8 cellular contexts compared by ENCODE assay signal in genomic region chr14:21846902-21847301, GRCh38.
DNase-seq lines count a peak whose midpoint lies in the region; ATAC-seq and TF ChIP-seq lines count a peak whose summit lies in the region.
"Not testable (repeated sequence)": the region's sequence is repeated elsewhere in the genome, so short reads cannot be mapped to it uniquely, and the experiment has no call there.

No MANE protein-coding gene starts in this region.

- intact Hi-C loops in activated CD8-positive, alpha-beta T cell treated with anti-CD3 and anti-CD28 coated beads for 36 hours (cut with micrococcal nuclease); mucosa of descending colon (cut with DNase I, micrococcal nuclease): not testable (repeated sequence)

- POLR2A ChIA-PET in activated CD8-positive, alpha-beta T cell treated with anti-CD3 and anti-CD28 coated beads for 36 hours (lab: Charles Lee): interaction anchor here (1.3 to 5.2 kb wide), 8 partner anchors 11 to 703 kb away, joined by 3 to 26 read pairs (median 8); no protein-coding TSS in a partner anchor

- not testable (repeated sequence) for H3K9ac ChIP-seq in KMS-11

- CTCF ChIA-PET in activated CD8-positive, alpha-beta T cell treated with anti-CD3 and anti-CD28 coated beads for 36 hours (lab: Charles Lee): interaction anchor here (0.8 to 6.2 kb wide), 11 partner anchors 8 to 156 kb away, joined by 3 to 57 read pairs (median 5); no protein-coding TSS in a partner anchor

- peak overlapping the region; percentile 50 to 83 (median 81) for H3K27ac Mint-ChIP-seq in CD4-positive, CD25-positive, alpha-beta regulatory T cell
- H3K27ac Mint-ChIP-seq in T-helper 2 cell treated with Interferon-gamma antibody and Interleukin-4, amounts not matched to agents 5 μg/mL and 100 μg/mL, for 36 hours: peak overlapping the region; percentile 90
- H3K27ac Mint-ChIP-seq in activated CD8-positive, alpha-beta T cell treated with anti-CD3 and anti-CD28 coated beads for 36 hours: peak overlapping the region; percentile 79
- peak overlapping the region; percentile 40 for H3K27ac Mint-ChIP-seq in activated T-helper 17 cell treated with anti-CD3 and anti-CD28 coated beads, Interleukin-2, amount 50 U/mL, for 72 hours
- peak overlapping the region; percentile 78 for H3K27ac Mint-ChIP-seq in activated naive CD8-positive, alpha-beta T cell treated with anti-CD3 and anti-CD28 coated beads for 36 hours

- H3K36me3 ChIP-seq in CD4-positive, CD25-positive, alpha-beta regulatory T cell (ENCODE audit: control insufficient read depth, insufficient read depth, low read length); KMS-11 (ENCODE audit: insufficient read depth); mucosa of descending colon (ENCODE audit: low read depth): not testable (repeated sequence)

- peak overlapping the region; percentile 60 for H3K27ac ChIP-seq in CD4-positive, CD25-positive, alpha-beta regulatory T cell (ENCODE audit: insufficient read depth, low read length, poor library complexity, severe bottlenecking)
- H3K27ac ChIP-seq in KMS-11: not testable (repeated sequence)

- peaks cover 66% of the 10 kb centered on the region for H3K27me3 Mint-ChIP-seq in CD4-positive, CD25-positive, alpha-beta regulatory T cell
- H3K27me3 Mint-ChIP-seq in T-helper 2 cell treated with Interferon-gamma antibody and Interleukin-4, amounts not matched to agents 5 μg/mL and 100 μg/mL, for 36 hours (ENCODE audit: low read depth): peaks cover 45% of the 10 kb centered on the region
- peaks cover 21% of the 10 kb centered on the region for H3K27me3 Mint-ChIP-seq in activated CD8-positive, alpha-beta T cell treated with anti-CD3 and anti-CD28 coated beads for 36 hours
- H3K27me3 Mint-ChIP-seq in activated T-helper 17 cell treated with anti-CD3 and anti-CD28 coated beads, Interleukin-2, amount 50 U/mL, for 72 hours: not testable (repeated sequence)
- peaks cover 32% of the 10 kb centered on the region for H3K27me3 Mint-ChIP-seq in activated naive CD8-positive, alpha-beta T cell treated with anti-CD3 and anti-CD28 coated beads for 36 hours

- not testable (repeated sequence) for H3K79me2 ChIP-seq in KMS-11 (ENCODE audit: insufficient read depth, low read depth)

- H3K27me3 ChIP-seq in CD4-positive, CD25-positive, alpha-beta regulatory T cell (ENCODE audit: control insufficient read depth, insufficient read depth, low read length); KMS-11 (ENCODE audit: insufficient read depth, low read depth): not testable (repeated sequence)

- H3K9me3 Mint-ChIP-seq in CD4-positive, CD25-positive, alpha-beta regulatory T cell; T-helper 2 cell treated with Interferon-gamma antibody and Interleukin-4, amounts not matched to agents 5 μg/mL and 100 μg/mL, for 36 hours; activated CD8-positive, alpha-beta T cell treated with anti-CD3 and anti-CD28 coated beads for 36 hours; activated T-helper 17 cell treated with anti-CD3 and anti-CD28 coated beads, Interleukin-2, amount 50 U/mL, for 72 hours; activated naive CD8-positive, alpha-beta T cell treated with anti-CD3 and anti-CD28 coated beads for 36 hours: not testable (repeated sequence)

- not testable (repeated sequence) for H3K9me3 ChIP-seq in CD4-positive, CD25-positive, alpha-beta regulatory T cell (ENCODE audit: control insufficient read depth in 2 of 2, low read length in 2 of 2); mucosa of descending colon

- H2AFZ ChIP-seq in KMS-11 (ENCODE audit: low read depth): peak overlapping the region; percentile 61

- H3K4me1 Mint-ChIP-seq in CD4-positive, CD25-positive, alpha-beta regulatory T cell: peaks cover 3 to 10% (median 7%) of the 10 kb centered on the region in 4 donors
- H3K4me1 Mint-ChIP-seq in T-helper 2 cell treated with Interferon-gamma antibody and Interleukin-4, amounts not matched to agents 5 μg/mL and 100 μg/mL, for 36 hours (ENCODE audit: low read depth): peaks cover 13% of the 10 kb centered on the region
- not testable (repeated sequence) for H3K4me1 Mint-ChIP-seq in activated CD8-positive, alpha-beta T cell treated with anti-CD3 and anti-CD28 coated beads for 36 hours (ENCODE audit: low read depth); activated T-helper 17 cell treated with anti-CD3 and anti-CD28 coated beads, Interleukin-2, amount 50 U/mL, for 72 hours
- H3K4me1 Mint-ChIP-seq in activated naive CD8-positive, alpha-beta T cell treated with anti-CD3 and anti-CD28 coated beads for 36 hours: peaks cover 11% of the 10 kb centered on the region

- H3K4me3 ChIP-seq in CD4-positive, CD25-positive, alpha-beta regulatory T cell (ENCODE audit: low read depth, low read length): peak overlapping the region; percentile 82
- H3K4me3 ChIP-seq in KMS-11 (IDR thresholded peaks at IDR 0.05; ENCODE audit: insufficient read depth, low read depth, low read length); mucosa of descending colon: not testable (repeated sequence)

- ATAC-seq in CD4-positive, CD25-positive, alpha-beta regulatory T cell (ENCODE audit: low read depth in 2 of 2): peak; percentile 60 to 72
- peak; percentile 51 for ATAC-seq in activated CD8-positive, alpha-beta T cell treated with anti-CD3 and anti-CD28 coated beads for 36 hours
- peak; percentile 74 for ATAC-seq in activated T-helper 17 cell treated with anti-CD3 and anti-CD28 coated beads, Interleukin-2, amount 50 U/mL, for 72 hours (replicated peaks)
- peak; percentile 21 for ATAC-seq in mucosa of descending colon

- not testable (repeated sequence) for H3K4me1 ChIP-seq in CD4-positive, CD25-positive, alpha-beta regulatory T cell (ENCODE audit: control insufficient read depth, insufficient read depth, low read length, poor library complexity, severe bottlenecking); KMS-11 (ENCODE audit: low read depth, poor library complexity, severe bottlenecking); mucosa of descending colon (ENCODE audit: low read depth)

- H3K4me2 ChIP-seq in KMS-11: 0 out of 2 replicates have a peak overlapping the region, but pooled peaks have one; percentile 19

- not testable (repeated sequence) for H3K36me3 Mint-ChIP-seq in CD4-positive, CD25-positive, alpha-beta regulatory T cell; T-helper 2 cell treated with Interferon-gamma antibody and Interleukin-4, amounts not matched to agents 5 μg/mL and 100 μg/mL, for 36 hours (ENCODE audit: low read depth); activated naive CD8-positive, alpha-beta T cell treated with anti-CD3 and anti-CD28 coated beads for 36 hours
- H3K36me3 Mint-ChIP-seq in activated CD8-positive, alpha-beta T cell treated with anti-CD3 and anti-CD28 coated beads for 36 hours (ENCODE audit: low read depth): peaks cover 16% of the 10 kb centered on the region
- H3K36me3 Mint-ChIP-seq in activated T-helper 17 cell treated with anti-CD3 and anti-CD28 coated beads, Interleukin-2, amount 50 U/mL, for 72 hours (ENCODE audit: low read depth): peaks cover 22% of the 10 kb centered on the region

- peak; percentile 8 to 59 (median 34) for DNase-seq in CD4-positive, CD25-positive, alpha-beta regulatory T cell
- DNase-seq in T-helper 2 cell treated with Interferon-gamma antibody and Interleukin-4, amounts not matched to agents 5 μg/mL and 100 μg/mL, for 36 hours (ENCODE audit: low spot score); activated naive CD8-positive, alpha-beta T cell treated with anti-CD3 and anti-CD28 coated beads for 36 hours: not testable (repeated sequence)
- DNase-seq in activated CD8-positive, alpha-beta T cell treated with anti-CD3 and anti-CD28 coated beads for 36 hours: peak; percentile 47
- peak in 1 of 3 donors; percentile 4 for DNase-seq in mucosa of descending colon
- peak; percentile 42 for DNase-seq in stimulated activated CD4-positive, alpha-beta T cell treated with anti-CD3 and anti-CD28 coated beads, Interleukin-1b, Interleukin-23, amount 100 ng/mL, for 48 hours

- peak overlapping the region; percentile 88 to 94 (median 90) for H3K4me3 Mint-ChIP-seq in CD4-positive, CD25-positive, alpha-beta regulatory T cell
- peak overlapping the region; percentile 89 for H3K4me3 Mint-ChIP-seq in T-helper 2 cell treated with Interferon-gamma antibody and Interleukin-4, amounts not matched to agents 5 μg/mL and 100 μg/mL, for 36 hours
- peak overlapping the region; percentile 79 for H3K4me3 Mint-ChIP-seq in activated CD8-positive, alpha-beta T cell treated with anti-CD3 and anti-CD28 coated beads for 36 hours
- peak overlapping the region; percentile 74 for H3K4me3 Mint-ChIP-seq in activated T-helper 17 cell treated with anti-CD3 and anti-CD28 coated beads, Interleukin-2, amount 50 U/mL, for 72 hours
- H3K4me3 Mint-ChIP-seq in activated naive CD8-positive, alpha-beta T cell treated with anti-CD3 and anti-CD28 coated beads for 36 hours: peak overlapping the region; percentile 83

- not testable (repeated sequence) for TF ChIP-seq CTCF in KMS-11 (conservative IDR thresholded peaks at IDR 0.05; ENCODE audit: low read depth, low read length); activated CD8-positive, alpha-beta T cell treated with anti-CD3 and anti-CD28 coated beads for 36 hours (IDR thresholded peaks at IDR 0.05); mucosa of descending colon (IDR thresholded peaks at IDR 0.05)

- H4K20me1 ChIP-seq in KMS-11 (ENCODE audit: insufficient read depth): not testable (repeated sequence)

Comparison
In these comparisons a context has a peak if more than half of its experiments do, and no peak if none do; other contexts are left out.
1. ATAC-seq: peak in every context shown above with its lines; median percentile 74 in activated T-helper 17 cell treated with anti-CD3 and anti-CD28 coated beads, Interleukin-2, amount 50 U/mL, for 72 hours; 66 in CD4-positive, CD25-positive, alpha-beta regulatory T cell; 51 in activated CD8-positive, alpha-beta T cell treated with anti-CD3 and anti-CD28 coated beads for 36 hours; 21 in mucosa of descending colon.
2. H3K27ac Mint-ChIP-seq: peak in every context shown above with its lines; median percentile 90 in T-helper 2 cell treated with Interferon-gamma antibody and Interleukin-4, amounts not matched to agents 5 μg/mL and 100 μg/mL, for 36 hours; 81 in CD4-positive, CD25-positive, alpha-beta regulatory T cell; 79 in activated CD8-positive, alpha-beta T cell treated with anti-CD3 and anti-CD28 coated beads for 36 hours; 78 in activated naive CD8-positive, alpha-beta T cell treated with anti-CD3 and anti-CD28 coated beads for 36 hours; 40 in activated T-helper 17 cell treated with anti-CD3 and anti-CD28 coated beads, Interleukin-2, amount 50 U/mL, for 72 hours.